Comparison of ENCODE assay signal across 12 cellular contexts in genomic region chr10:65769828-65770227, GRCh38.
"Had no signal": no experiment of that assay in that cellular context is flagged by ENCODE, and none has a peak within 500 bp of the region (broad histone marks: within the 10 kb centered on the region; RNA-seq: fewer than 3 reads in every experiment).

No MANE protein-coding gene starts in this region.

- H3K27ac ChIP-seq: epithelial cell of prostate, left ventricle myocardium inferior, prostate gland, right lobe of liver had no signal

- H3K9me3 Mint-ChIP-seq: activated naive CD8-positive, alpha-beta T cell treated with anti-CD3 and anti-CD28 coated beads, Interleukin-2, amount 10 ng/mL, durations not matched to agents 7 days and 5 days; nephron progenitor cell had no signal

- H3K4me3 Mint-ChIP-seq: activated naive CD8-positive, alpha-beta T cell treated with anti-CD3 and anti-CD28 coated beads, Interleukin-2, amount 10 ng/mL, durations not matched to agents 7 days and 5 days; memory B cell; nephron progenitor cell; T-helper 1 cell treated with Interleukin-12 subunit alpha and Interleukin-12 subunit beta and Interleukin-4 antibody, amounts not matched to agents 30 μg/mL and 1 μg/mL, for 36 hours had no signal

- H3K27ac Mint-ChIP-seq: activated naive CD8-positive, alpha-beta T cell treated with anti-CD3 and anti-CD28 coated beads, Interleukin-2, amount 10 ng/mL, durations not matched to agents 7 days and 5 days; memory B cell; nephron progenitor cell; T-helper 1 cell treated with Interleukin-12 subunit alpha and Interleukin-12 subunit beta and Interleukin-4 antibody, amounts not matched to agents 30 μg/mL and 1 μg/mL, for 36 hours had no signal

- DNase-seq: activated CD4-positive, alpha-beta T cell treated with anti-CD3 and anti-CD28 coated beads for 4 hours; activated CD8-positive, alpha-beta memory T cell treated with anti-CD3 and anti-CD28 coated beads for 24 hours; activated naive CD8-positive, alpha-beta T cell treated with anti-CD3 and anti-CD28 coated beads, Interleukin-2, amount 10 ng/mL, durations not matched to agents 7 days and 5 days; anterior cingulate cortex; left ventricle myocardium inferior; nephron progenitor cell; right lobe of liver had no signal

- H3K36me3 ChIP-seq: left ventricle myocardium inferior, prostate gland, right lobe of liver had no signal

- H3K4me3 ChIP-seq: left ventricle myocardium inferior, prostate gland, right lobe of liver had no signal

- H3K27me3 ChIP-seq: right lobe of liver had no signal

- H3K4me1 ChIP-seq: left ventricle myocardium inferior, prostate gland, right lobe of liver had no signal

- H3K36me3 Mint-ChIP-seq: activated naive CD8-positive, alpha-beta T cell treated with anti-CD3 and anti-CD28 coated beads, Interleukin-2, amount 10 ng/mL, durations not matched to agents 7 days and 5 days; memory B cell had no signal

- FAIRE-seq: islet of Langerhans had no signal

- H3K9me3 ChIP-seq: left ventricle myocardium inferior, prostate gland, right lobe of liver had no signal

- H3K4me1 Mint-ChIP-seq: activated naive CD8-positive, alpha-beta T cell treated with anti-CD3 and anti-CD28 coated beads, Interleukin-2, amount 10 ng/mL, durations not matched to agents 7 days and 5 days; memory B cell; nephron progenitor cell had no signal

- H3K27me3 Mint-ChIP-seq: activated naive CD8-positive, alpha-beta T cell treated with anti-CD3 and anti-CD28 coated beads, Interleukin-2, amount 10 ng/mL, durations not matched to agents 7 days and 5 days; memory B cell had no signal
